In the genomic region with DNA sequence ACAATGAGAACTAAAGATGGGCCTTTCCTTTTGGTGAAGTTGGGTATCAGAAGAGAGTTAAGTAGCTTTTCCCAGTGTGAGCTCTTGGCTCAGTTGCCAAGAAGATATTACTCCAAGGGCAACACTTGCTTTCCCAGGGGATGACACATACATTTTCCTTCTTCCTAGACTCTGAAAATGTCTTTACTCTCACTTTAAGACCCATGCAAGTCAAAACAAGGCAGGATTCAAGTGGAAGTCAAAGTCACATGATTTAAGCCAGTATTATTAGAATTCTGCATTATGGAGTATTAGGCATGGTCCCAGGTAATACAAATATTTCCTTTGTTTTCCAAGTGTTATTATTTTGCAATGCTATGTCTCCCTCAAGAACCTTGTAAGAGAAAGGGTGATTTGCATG, we compare ENCODE assay signal across 18 cellular contexts.
DNase-seq lines count a peak whose midpoint lies in the region; ATAC-seq and TF ChIP-seq lines count a peak whose summit lies in the region.
"Had no signal": no experiment of that assay in that cellular context is flagged by ENCODE, and none has a peak within 500 bp of the region (broad histone marks: within the 10 kb centered on the region; RNA-seq: fewer than 3 reads in every experiment).

No MANE protein-coding gene starts in this region.

- ATAC-seq in HG03521 (IDR thresholded peaks at IDR 0.05; ENCODE audit: unreplicated experiment) = no peak

- no peaks in the 10 kb centered on the region for H3K27me3 Mint-ChIP-seq in mesothelial cell of epicardium (ENCODE audit: low read depth)
- H3K27me3 Mint-ChIP-seq in activated naive CD4-positive, alpha-beta T cell treated with anti-CD3 and anti-CD28 coated beads for 36 hours (ENCODE audit: low read depth) = no peaks in the 10 kb centered on the region
- H3K27me3 Mint-ChIP-seq: CD8-positive, alpha-beta memory T cell had no signal

- TF ChIP-seq CTCF in AG09309 (IDR thresholded peaks at IDR 0.05; ENCODE audit: control insufficient read depth, insufficient read depth, low read depth, low read length, missing control alignments) (no peak), SK-N-SH (IDR thresholded peaks at IDR 0.05) (no peak), mesothelial cell of epicardium (IDR thresholded peaks at IDR 0.05; ENCODE audit: unreplicated experiment) (no peak)

- H3K27me3 ChIP-seq in SK-N-SH (ENCODE audit: insufficient read depth) (no peaks in the 10 kb centered on the region), HAP-1 (ENCODE audit: low read depth) (no peaks in the 10 kb centered on the region)
- H3K27me3 ChIP-seq: BLaER1 had no signal

- peak overlapping the region; percentile 65 for H3K27ac Mint-ChIP-seq in mesothelial cell of epicardium
- no peak overlapping the region for H3K27ac Mint-ChIP-seq in activated naive CD4-positive, alpha-beta T cell treated with anti-CD3 and anti-CD28 coated beads for 36 hours

- H3K79me2 ChIP-seq in SK-N-SH (ENCODE audit: insufficient read depth) = no peaks in the 10 kb centered on the region

- DNase-seq in AG09309 (ENCODE audit: low read depth) = peak; percentile 2
- no peak for DNase-seq in SK-N-SH
- DNase-seq in epithelial cell of prostate (ENCODE audit: low read depth, low spot score) = peak; percentile 29
- no peak for DNase-seq in mesothelial cell of epicardium (ENCODE audit: low spot score in 2 of 2, unreplicated experiment in 2 of 2)
- no peak for DNase-seq in COLO829 (ENCODE audit: low spot score)
- no peak for DNase-seq in activated naive CD4-positive, alpha-beta T cell treated with anti-CD3 and anti-CD28 coated beads for 36 hours
- DNase-seq in HAP-1 (ENCODE audit: low spot score in 2 of 2) = no peak
- DNase-seq: CD8-positive, alpha-beta memory T cell; DND-41; HCEC 1CT; NCI-H1105 treated with DMSO at 0.1 percent for 48 hours; NCI-H187; NCI-H69; NK-92 treated with Interleukin-12 subunit alpha and Interleukin-12 subunit beta, amount 100 ng/mL, for 24 hours; RPMI8226 had no signal

- no peaks in the 10 kb centered on the region for H3K9me3 Mint-ChIP-seq in mesothelial cell of epicardium
- no peaks in the 10 kb centered on the region for H3K9me3 Mint-ChIP-seq in activated naive CD4-positive, alpha-beta T cell treated with anti-CD3 and anti-CD28 coated beads for 36 hours
- H3K9me3 Mint-ChIP-seq: CD8-positive, alpha-beta memory T cell had no signal

- no peak overlapping the region for H2AFZ ChIP-seq in SK-N-SH (ENCODE audit: low read depth)

- peaks cover 62% of the 10 kb centered on the region for H3K4me1 Mint-ChIP-seq in mesothelial cell of epicardium
- peaks cover 2% of the 10 kb centered on the region for H3K4me1 Mint-ChIP-seq in activated naive CD4-positive, alpha-beta T cell treated with anti-CD3 and anti-CD28 coated beads for 36 hours (ENCODE audit: low read depth)

- no peaks in the 10 kb centered on the region for H3K9me2 ChIP-seq in SK-N-SH

- intact Hi-C loops in activated naive CD4-positive, alpha-beta T cell treated with anti-CD3 and anti-CD28 coated beads for 36 hours (cut with micrococcal nuclease) = loop anchor here (5.0 kb wide), 1 partner anchor 49 kb away; no protein-coding TSS in a partner anchor

- no peak for TF ChIP-seq RAD21 in SK-N-SH (IDR thresholded peaks at IDR 0.05; ENCODE audit: low read length)

- peaks cover 4% of the 10 kb centered on the region for H3F3A ChIP-seq in SK-N-SH (replicated peaks; ENCODE audit: insufficient read depth)

- peaks cover 0 to 18% of the 10 kb centered on the region in 2 experiments; a peak in 3 of 4 replicates for H3K4me1 ChIP-seq in SK-N-SH (ENCODE audit: control insufficient read depth in 1 of 2, insufficient read depth in 2 of 2, low read depth in 1 of 2, low read length in 1 of 2)
- H3K4me1 ChIP-seq in HAP-1 = peaks cover 13% of the 10 kb centered on the region
- H3K4me1 ChIP-seq: BLaER1 had no signal

- H3K4me3 Mint-ChIP-seq in mesothelial cell of epicardium = no peak overlapping the region
- H3K4me3 Mint-ChIP-seq in activated naive CD4-positive, alpha-beta T cell treated with anti-CD3 and anti-CD28 coated beads for 36 hours = no peak overlapping the region

- H3K4me2 ChIP-seq in SK-N-SH = no peak overlapping the region
- H3K4me2 ChIP-seq: BLaER1 had no signal

- H3K4me3 ChIP-seq in AG09309 (ENCODE audit: control insufficient read depth, low read depth, low read length) = no peak overlapping the region
- H3K4me3 ChIP-seq in SK-N-SH (ENCODE audit: low read depth in 2 of 2, low read length in 1 of 2) = no peak overlapping the region
- H3K4me3 ChIP-seq in HAP-1 = no peak overlapping the region
- H3K4me3 ChIP-seq: BLaER1 had no signal

- H4K20me1 ChIP-seq in SK-N-SH (ENCODE audit: insufficient read depth) = no peaks in the 10 kb centered on the region
- H4K20me1 ChIP-seq: BLaER1 had no signal

- H3K27ac ChIP-seq in SK-N-SH (ENCODE audit: low read depth in 2 of 2, low read length in 1 of 2) (peak overlapping the region; percentile 20 to 64; a peak in 2 of 4 replicates), epithelial cell of prostate (peak overlapping the region; percentile 70)
- H3K27ac ChIP-seq: BLaER1, HL-60 had no signal

- peaks cover 4% of the 10 kb centered on the region for H3K36me3 Mint-ChIP-seq in mesothelial cell of epicardium
- H3K36me3 Mint-ChIP-seq in activated naive CD4-positive, alpha-beta T cell treated with anti-CD3 and anti-CD28 coated beads for 36 hours (ENCODE audit: low read depth) = no peaks in the 10 kb centered on the region

- POLR2A ChIA-PET in SK-N-SH (lab: Yijun Ruan, JAX) = no interaction called here

- H3K9me3 ChIP-seq in SK-N-SH (no peaks in the 10 kb centered on the region), HAP-1 (no peaks in the 10 kb centered on the region)
- H3K9me3 ChIP-seq: BLaER1 had no signal

- in situ Hi-C loops in HAP-1 (cut with MboI; ENCODE audit: low sequenced_read_pairs) = no loop called here

- CTCF ChIA-PET in SK-N-SH (lab: Yijun Ruan, JAX) = interaction anchor here (1.9 kb wide), 1 partner anchor 13 kb away, joined by 10 read pairs; no protein-coding TSS in a partner anchor
- CTCF ChIA-PET in activated naive CD4-positive, alpha-beta T cell treated with anti-CD3 and anti-CD28 coated beads for 36 hours (lab: Charles Lee) = no interaction called here

- no peak overlapping the region for H3K9ac ChIP-seq in SK-N-SH
- H3K9ac ChIP-seq: BLaER1 had no signal

- no peak for TF ChIP-seq EP300 in SK-N-SH (IDR thresholded peaks at IDR 0.05; ENCODE audit: borderline replicate concordance in 1 of 2, low read depth in 1 of 2, low read length in 1 of 2)

- H3K36me3 ChIP-seq in SK-N-SH (replicated peaks in 1 of 2; ENCODE audit: control insufficient read depth in 1 of 2, insufficient read depth in 2 of 2, low read length in 1 of 2) = no peaks in the 10 kb centered on the region
- H3K36me3 ChIP-seq in HAP-1 (replicated peaks) = no peaks in the 10 kb centered on the region
- H3K36me3 ChIP-seq: BLaER1 had no signal

TF ChIP-seq in SK-N-SH, 30 proteins besides CTCF, POLR2A, EP300 and RAD21:
- TF ChIP-seq CHD2 (IDR thresholded peaks at IDR 0.05; ENCODE audit: low read length, partially characterized antibody) = no peak
- no peak for TF ChIP-seq FOSL2 (IDR thresholded peaks at IDR 0.05; ENCODE audit: borderline replicate concordance, low read depth)
- no peak for TF ChIP-seq JUND (IDR thresholded peaks at IDR 0.05)
- TF ChIP-seq FOXJ3 (CRISPR knock-in tag; IDR thresholded peaks at IDR 0.05) = no peak
- no peak for TF ChIP-seq YY1 (IDR thresholded peaks at IDR 0.05; ENCODE audit: low read depth)
- no peak for TF ChIP-seq RCOR1 (IDR thresholded peaks at IDR 0.05; ENCODE audit: low read length)
- TF ChIP-seq TEAD4 (IDR thresholded peaks at IDR 0.05; ENCODE audit: borderline replicate concordance, insufficient read depth) = no peak
- TF ChIP-seq GATA2 (CRISPR knock-in tag; IDR thresholded peaks at IDR 0.05) = no peak
- TF ChIP-seq EZH2phosphoT487 (IDR thresholded peaks at IDR 0.05; ENCODE audit: borderline replicate concordance, low read depth) = no peak
- TF ChIP-seq GABPA (IDR thresholded peaks at IDR 0.05; ENCODE audit: low read depth) = no peak
- TF ChIP-seq, protein P1, sequence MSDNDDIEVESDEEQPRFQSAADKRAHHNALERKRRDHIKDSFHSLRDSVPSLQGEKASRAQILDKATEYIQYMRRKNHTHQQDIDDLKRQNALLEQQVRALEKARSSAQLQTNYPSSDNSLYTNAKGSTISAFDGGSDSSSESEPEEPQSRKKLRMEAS (IDR thresholded peaks at IDR 0.05; ENCODE audit: low read depth) = no peak
- TF ChIP-seq FOXM1 (IDR thresholded peaks at IDR 0.05; ENCODE audit: low read depth) = no peak
- no peak for TF ChIP-seq MXI1 (IDR thresholded peaks at IDR 0.05; ENCODE audit: low read depth, low read length)
- TF ChIP-seq, protein P2, sequence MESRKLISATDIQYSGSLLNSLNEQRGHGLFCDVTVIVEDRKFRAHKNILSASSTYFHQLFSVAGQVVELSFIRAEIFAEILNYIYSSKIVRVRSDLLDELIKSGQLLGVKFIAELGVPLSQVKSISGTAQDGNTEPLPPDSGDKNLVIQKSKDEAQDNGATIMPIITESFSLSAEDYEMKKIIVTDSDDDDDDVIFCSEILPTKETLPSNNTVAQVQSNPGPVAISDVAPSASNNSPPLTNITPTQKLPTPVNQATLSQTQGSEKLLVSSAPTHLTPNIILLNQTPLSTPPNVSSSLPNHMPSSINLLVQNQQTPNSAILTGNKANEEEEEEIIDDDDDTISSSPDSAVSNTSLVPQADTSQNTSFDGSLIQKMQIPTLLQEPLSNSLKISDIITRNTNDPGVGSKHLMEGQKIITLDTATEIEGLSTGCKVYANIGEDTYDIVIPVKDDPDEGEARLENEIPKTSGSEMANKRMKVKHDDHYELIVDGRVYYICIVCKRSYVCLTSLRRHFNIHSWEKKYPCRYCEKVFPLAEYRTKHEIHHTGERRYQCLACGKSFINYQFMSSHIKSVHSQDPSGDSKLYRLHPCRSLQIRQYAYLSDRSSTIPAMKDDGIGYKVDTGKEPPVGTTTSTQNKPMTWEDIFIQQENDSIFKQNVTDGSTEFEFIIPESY (IDR thresholded peaks at IDR 0.05; ENCODE audit: borderline replicate concordance, low read depth) = no peak
- TF ChIP-seq RXRA (IDR thresholded peaks at IDR 0.05; ENCODE audit: borderline replicate concordance, low read depth) = no peak

Comparison
In these comparisons a context has a peak if more than half of its experiments do, and no peak if none do; other contexts are left out.
1. DNase-seq: peak in AG09309 (single experiment) and epithelial cell of prostate (single experiment); none in SK-N-SH (single experiment), mesothelial cell of epicardium (0 of 2), COLO829 (single experiment), activated naive CD4-positive, alpha-beta T cell treated with anti-CD3 and anti-CD28 coated beads for 36 hours (single experiment) and HAP-1 (0 of 2).